ENCODE assay signal across 15 cellular contexts in genomic region chr21:15967661-15968060, GRCh38.
DNase-seq lines count a peak whose midpoint lies in the region; ATAC-seq and TF ChIP-seq lines count a peak whose summit lies in the region.
"Had no signal": no experiment of that assay in that cellular context is flagged by ENCODE, and none has a peak within 500 bp of the region (broad histone marks: within the 10 kb centered on the region; RNA-seq: fewer than 3 reads in every experiment).

No MANE protein-coding gene starts in this region.

- H3K4me1 ChIP-seq in PC-3 (ENCODE audit: insufficient read depth, low read length) (no peaks in the 10 kb centered on the region), thyroid gland (no peaks in the 10 kb centered on the region)

- H3K4me2 ChIP-seq in PC-3 (ENCODE audit: low read length), result no peak overlapping the region

- H3K4me1 Mint-ChIP-seq in naive thymus-derived CD8-positive, alpha-beta T cell, result no peaks in the 10 kb centered on the region

- H3K27me3 ChIP-seq in H7 (ENCODE audit: control insufficient read depth, insufficient read depth, low read length), result no peaks in the 10 kb centered on the region
- H3K27me3 ChIP-seq in PC-3 (ENCODE audit: low read length), result peaks cover 22% of the 10 kb centered on the region; the same call in 1 of the 2 replicates
- no peaks in the 10 kb centered on the region for H3K27me3 ChIP-seq in thyroid gland
- H3K27me3 ChIP-seq: tibial artery had no signal

- TF ChIP-seq POLR2A in thyroid gland (IDR thresholded peaks at IDR 0.05), result no peak

- BruUV-seq in PC-3 (replicated peaks; lab: Mats Ljungman, UMichigan), result no TSS peak

- DNase-seq in H7 (peak; percentile 10), PC-3 (peak; percentile 40), epithelial cell of proximal tubule (ENCODE audit: low read depth) (peak; percentile 30), renal cortical epithelial cell (ENCODE audit: low read depth) (peak; percentile 82), thyroid gland (no peak), DMS79 (lab: John Stamatoyannopoulos, UW) (no peak)
- no peak for DNase-seq in naive thymus-derived CD8-positive, alpha-beta T cell
- DNase-seq: activated CD8-positive, alpha-beta memory T cell treated with anti-CD3 and anti-CD28 coated beads for 24 hours; CD4-positive, alpha-beta T cell; Kasumi-1; NCI-H1694 treated with DMSO at 0.1 percent for 48 hours; NCI-H510A treated with DMSO at 0.1 percent for 48 hours; OCI-M1; tibial artery had no signal

- no peaks in the 10 kb centered on the region for H3K9me2 ChIP-seq in PC-3 (replicated peaks; ENCODE audit: low read length)

- H3K4me3 ChIP-seq in H7 (ENCODE audit: insufficient read depth, low read depth, low read length) (no peak overlapping the region), PC-3 (ENCODE audit: low read length) (no peak overlapping the region), epithelial cell of proximal tubule (ENCODE audit: low read depth, low read length) (no peak overlapping the region), thyroid gland (replicated peaks in 1 of 3) (no peak overlapping the region)
- H3K4me3 ChIP-seq: tibial artery had no signal

- H3F3A ChIP-seq in PC-3 (ENCODE audit: low read length, unreplicated experiment), result no peaks in the 10 kb centered on the region

- H3K4me3 Mint-ChIP-seq in naive thymus-derived CD8-positive, alpha-beta T cell, result no peak overlapping the region
- H3K4me3 Mint-ChIP-seq: CD4-positive, alpha-beta T cell; natural killer cell treated with Interleukin-12 subunit alpha and Interleukin-12 subunit beta and Interleukin-15 and Interleukin-18, amount 100 ng/mL, for 72 hours had no signal

- no peaks in the 10 kb centered on the region for H3K79me2 ChIP-seq in PC-3 (ENCODE audit: low read length)

- H4K20me1 ChIP-seq in PC-3 (ENCODE audit: low read length), result no peaks in the 10 kb centered on the region

- no peak overlapping the region for H3K9ac ChIP-seq in PC-3 (ENCODE audit: low read length)

- no peaks in the 10 kb centered on the region for H3K9me3 Mint-ChIP-seq in naive thymus-derived CD8-positive, alpha-beta T cell
- H3K9me3 Mint-ChIP-seq: CD4-positive, alpha-beta T cell; natural killer cell treated with Interleukin-12 subunit alpha and Interleukin-12 subunit beta and Interleukin-15 and Interleukin-18, amount 100 ng/mL, for 72 hours had no signal

- no peak overlapping the region for H3K27ac ChIP-seq in PC-3 (ENCODE audit: low read length)
- no peak overlapping the region for H3K27ac ChIP-seq in thyroid gland
- H3K27ac ChIP-seq: tibial artery had no signal

- CTCF ChIA-PET in PC-3 (lab: Charles Lee), result no interaction called here

- H3K36me3 ChIP-seq in H7 (replicated peaks; ENCODE audit: control insufficient read depth, insufficient read depth, low read length) (no peaks in the 10 kb centered on the region), PC-3 (ENCODE audit: low read depth, low read length) (no peaks in the 10 kb centered on the region), thyroid gland (no peaks in the 10 kb centered on the region)
- H3K36me3 ChIP-seq: tibial artery had no signal

- intact Hi-C loops in PC-3 (cut with micrococcal nuclease), result no loop called here
- intact Hi-C loops in thyroid gland (cut with DNase I), result no loop called here

- peaks cover 0 to 3% (median 0%) of the 10 kb centered on the region in 5 donors for H3K27me3 Mint-ChIP-seq in naive thymus-derived CD8-positive, alpha-beta T cell
- H3K27me3 Mint-ChIP-seq: CD4-positive, alpha-beta T cell; natural killer cell treated with Interleukin-12 subunit alpha and Interleukin-12 subunit beta and Interleukin-15 and Interleukin-18, amount 100 ng/mL, for 72 hours had no signal

- POLR2A ChIA-PET in PC-3 (lab: Charles Lee; ENCODE audit: unreplicated experiment), result interaction anchor here (0.6 kb wide), 1 partner anchor 174 kb away, joined by 13 read pairs; no protein-coding TSS in a partner anchor
- POLR2A ChIA-PET in naive thymus-derived CD8-positive, alpha-beta T cell (lab: Charles Lee), result no interaction called here

- H3K9me3 ChIP-seq in PC-3 (ENCODE audit: low read length) (no peaks in the 10 kb centered on the region), thyroid gland (no peaks in the 10 kb centered on the region)
- H3K9me3 ChIP-seq: tibial artery had no signal

- ATAC-seq in PC-3, result no peak
- no peak for ATAC-seq in naive thymus-derived CD8-positive, alpha-beta T cell
- ATAC-seq: natural killer cell treated with Interleukin-12 subunit alpha and Interleukin-12 subunit beta and Interleukin-15 and Interleukin-18, amount 100 ng/mL, for 72 hours had no signal

- no peak overlapping the region for H3K27ac Mint-ChIP-seq in naive thymus-derived CD8-positive, alpha-beta T cell
- H3K27ac Mint-ChIP-seq: CD4-positive, alpha-beta T cell; natural killer cell treated with Interleukin-12 subunit alpha and Interleukin-12 subunit beta and Interleukin-15 and Interleukin-18, amount 100 ng/mL, for 72 hours had no signal

- no peak for TF ChIP-seq CTCF in PC-3 (conservative IDR thresholded peaks at IDR 0.05; ENCODE audit: low read depth, low read length)
- TF ChIP-seq CTCF in epithelial cell of proximal tubule (conservative IDR thresholded peaks at IDR 0.05; ENCODE audit: low read depth, low read length), result no peak
- no peak for TF ChIP-seq CTCF in thyroid gland (IDR thresholded peaks at IDR 0.05)

- no peak overlapping the region for H2AFZ ChIP-seq in PC-3 (ENCODE audit: low read length)

- WGBS in thyroid gland, 2 donors, result 93 to 96% methylated on average over 5 of the region's 5 CpGs

- H3K36me3 Mint-ChIP-seq in naive thymus-derived CD8-positive, alpha-beta T cell, result no peaks in the 10 kb centered on the region
- H3K36me3 Mint-ChIP-seq: natural killer cell treated with Interleukin-12 subunit alpha and Interleukin-12 subunit beta and Interleukin-15 and Interleukin-18, amount 100 ng/mL, for 72 hours had no signal

Comparison
In these comparisons a context has a peak if more than half of its experiments do, and no peak if none do; other contexts are left out.
1. DNase-seq: peak in H7 (single experiment), PC-3 (single experiment), epithelial cell of proximal tubule (single experiment) and renal cortical epithelial cell (single experiment); none in thyroid gland (0 of 2), DMS79 (single experiment) and naive thymus-derived CD8-positive, alpha-beta T cell (0 of 10).